ENCODE assay signal across 15 cellular contexts in genomic region chr6:7047966-7048365, GRCh38. TPM values are rescaled to one million over a fixed set of nuclear protein-coding genes. Genes with fewer than 3 reads are reported as not detected.
DNase-seq lines count a peak whose midpoint lies in the region; ATAC-seq, FAIRE-seq and TF ChIP-seq lines count a peak whose summit lies in the region.
"Had no signal": no experiment of that assay in that cellular context is flagged by ENCODE, and none has a peak within 500 bp of the region (broad histone marks: within the 10 kb centered on the region; RNA-seq: fewer than 3 reads in every experiment).

No MANE protein-coding gene starts in this region.

- no peaks in the 10 kb centered on the region for H3K9me3 Mint-ChIP-seq in T-helper 2 cell treated with Interferon-gamma antibody and Interleukin-4, amounts not matched to agents 5 μg/mL and 100 μg/mL, for 36 hours
- no peaks in the 10 kb centered on the region for H3K9me3 Mint-ChIP-seq in activated T-cell treated with anti-CD3 and anti-CD28 coated beads, Interleukin-2, amount 50 U/mL, for 24 hours
- H3K9me3 Mint-ChIP-seq: type B pancreatic cell had no signal

- TF ChIP-seq RAD21 in A549 (conservative IDR thresholded peaks at IDR 0.05 in 1 of 2, IDR thresholded peaks at IDR 0.05 in 1 of 2) = no peak

- H3K4me2 ChIP-seq in A549 = 0 out of 3 replicates have a peak overlapping the region, but pooled peaks have one; percentile 1
- no peak overlapping the region for H3K4me2 ChIP-seq in GM23248 (ENCODE audit: unreplicated experiment)
- no peak overlapping the region for H3K4me2 ChIP-seq in PC-9

- POLR2A ChIA-PET in A549 (lab: Yijun Ruan, JAX) (no interaction called here), PC-9 (lab: Charles Lee; ENCODE audit: unreplicated experiment) (interaction anchor here (0.7 kb wide), 1 partner anchor 113 kb away, joined by 7 read pairs; no protein-coding TSS in a partner anchor)

- H3K27me3 ChIP-seq in GM23248 (replicated peaks; ENCODE audit: insufficient read depth) (no peaks in the 10 kb centered on the region), PC-9 (ENCODE audit: insufficient read depth, low read depth) (no peaks in the 10 kb centered on the region)
- H3K27me3 ChIP-seq: ascending aorta had no signal

- 76% methylated on average over 3 of the region's 3 CpGs for WGBS in A549 (ENCODE audit: missing lambda C conversion rate)
- WGBS in GM23248 (ENCODE audit: low coverage in 1 of 2, low lambda C conversion rate in 2 of 2, missing lambda C conversion rate in 2 of 2), 2 experiments = 83% methylated on average over 3 of the region's 3 CpGs

- H3K36me3 ChIP-seq in GM23248 (ENCODE audit: low read depth) (no peaks in the 10 kb centered on the region), PC-9 (ENCODE audit: low read depth) (no peaks in the 10 kb centered on the region)
- H3K36me3 ChIP-seq: ascending aorta, BE2C had no signal

- no peak for TF ChIP-seq POLR2A in A549 (IDR thresholded peaks at IDR 0.05; ENCODE audit: low read length)
- no peak for TF ChIP-seq POLR2A in erythroblast (IDR thresholded peaks at IDR 0.05; ENCODE audit: low read length)

- H4K20me1 ChIP-seq in GM23248 (ENCODE audit: insufficient read depth) (no peaks in the 10 kb centered on the region), PC-9 (ENCODE audit: insufficient read depth) (no peaks in the 10 kb centered on the region)

- intact Hi-C loops in PC-9 (cut with micrococcal nuclease; ENCODE audit: unreplicated experiment) = no loop called here

- in situ Hi-C loops in GM23248 (cut with MboI) = no loop called here

- no peak overlapping the region for H3K27ac Mint-ChIP-seq in T-helper 2 cell treated with Interferon-gamma antibody and Interleukin-4, amounts not matched to agents 5 μg/mL and 100 μg/mL, for 36 hours
- no peak overlapping the region for H3K27ac Mint-ChIP-seq in activated T-cell treated with anti-CD3 and anti-CD28 coated beads, Interleukin-2, amount 50 U/mL, for 24 hours
- H3K27ac Mint-ChIP-seq: type B pancreatic cell had no signal

- ATAC-seq in A549 = no peak
- ATAC-seq in omental fat pad (ENCODE audit: low FRiP score) = no peak

- H3K9me3 ChIP-seq in A549 = no peaks in the 10 kb centered on the region
- no peaks in the 10 kb centered on the region for H3K9me3 ChIP-seq in GM23248 (ENCODE audit: low read depth)
- no peaks in the 10 kb centered on the region for H3K9me3 ChIP-seq in PC-9 (ENCODE audit: insufficient read depth, low read depth)
- H3K9me3 ChIP-seq: ascending aorta, BE2C had no signal

- peaks cover 2% of the 10 kb centered on the region for H3K4me1 Mint-ChIP-seq in T-helper 2 cell treated with Interferon-gamma antibody and Interleukin-4, amounts not matched to agents 5 μg/mL and 100 μg/mL, for 36 hours (ENCODE audit: low read depth)
- peaks cover 13% of the 10 kb centered on the region for H3K4me1 Mint-ChIP-seq in activated T-cell treated with anti-CD3 and anti-CD28 coated beads, Interleukin-2, amount 50 U/mL, for 24 hours (ENCODE audit: low read depth)

- TF ChIP-seq EP300 in A549 (IDR thresholded peaks at IDR 0.05) = no peak

- DNase-seq in A549 (ENCODE audit: low read depth in 1 of 2, low spot score in 1 of 2) (peak in 1 of 2 experiments; percentile 25), GM23248 (peak; percentile 20), PC-9 (no peak), erythroblast (lab: John Stamatoyannopoulos, UW) (peak; percentile 64 to 79), omental fat pad (ENCODE audit: low spot score) (no peak), RKO (ENCODE audit: low spot score) (no peak)
- no peak for DNase-seq in T-helper 2 cell treated with Interferon-gamma antibody and Interleukin-4, amounts not matched to agents 5 μg/mL and 100 μg/mL, for 36 hours (ENCODE audit: low spot score)
- DNase-seq in activated T-cell treated with anti-CD3 and anti-CD28 coated beads, Interleukin-2, amount 50 U/mL, for 24 hours = no peak
- DNase-seq: activated CD4-positive, alpha-beta T cell treated with anti-CD3 and anti-CD28 coated beads for 48 hours; BE2C; effector memory CD4-positive, alpha-beta T cell; kidney glomerular epithelial cell; stimulated activated CD4-positive, alpha-beta T cell treated with anti-CD3 and anti-CD28 coated beads, Interleukin-1b, Interleukin-23, amount 100 ng/mL, for 48 hours had no signal

- TF ChIP-seq CTCF in A549 (IDR thresholded peaks at IDR 0.05) (no peak), PC-9 (conservative IDR thresholded peaks at IDR 0.05) (no peak), omental fat pad (IDR thresholded peaks at IDR 0.05) (no peak)

- no peaks in the 10 kb centered on the region for H3K9me2 ChIP-seq in GM23248 (ENCODE audit: insufficient read depth)
- no peaks in the 10 kb centered on the region for H3K9me2 ChIP-seq in PC-9 (ENCODE audit: insufficient read depth)

- H3K27me3 Mint-ChIP-seq in T-helper 2 cell treated with Interferon-gamma antibody and Interleukin-4, amounts not matched to agents 5 μg/mL and 100 μg/mL, for 36 hours (ENCODE audit: low read depth) = peaks cover 54% of the 10 kb centered on the region
- peaks cover 15% of the 10 kb centered on the region for H3K27me3 Mint-ChIP-seq in activated T-cell treated with anti-CD3 and anti-CD28 coated beads, Interleukin-2, amount 50 U/mL, for 24 hours

- CTCF ChIA-PET in A549 (lab: Yijun Ruan, JAX) (interaction anchor here (0.6 kb wide), 1 partner anchor 186 kb away, joined by 3 read pairs; no protein-coding TSS in a partner anchor), PC-9 (lab: Charles Lee) (interaction anchor here (0.6 to 0.7 kb wide), 2 partner anchors 58 to 239 kb away, joined by 5 to 6 read pairs; no protein-coding TSS in a partner anchor)

- H3K9ac ChIP-seq in GM23248 = no peak overlapping the region

- no peak for FAIRE-seq in A549 (lab: Jason Lieb, UNC)

- H3K36me3 Mint-ChIP-seq in T-helper 2 cell treated with Interferon-gamma antibody and Interleukin-4, amounts not matched to agents 5 μg/mL and 100 μg/mL, for 36 hours (ENCODE audit: low read depth) = no peaks in the 10 kb centered on the region
- H3K36me3 Mint-ChIP-seq in activated T-cell treated with anti-CD3 and anti-CD28 coated beads, Interleukin-2, amount 50 U/mL, for 24 hours (ENCODE audit: low read depth) = no peaks in the 10 kb centered on the region
- H3K36me3 Mint-ChIP-seq: type B pancreatic cell had no signal

- H3K79me2 ChIP-seq in GM23248 (ENCODE audit: insufficient read depth) = no peaks in the 10 kb centered on the region
- no peaks in the 10 kb centered on the region for H3K79me2 ChIP-seq in PC-9 (ENCODE audit: low read depth)

- H3F3A ChIP-seq in GM23248 (ENCODE audit: insufficient read depth) (peaks cover 5% of the 10 kb centered on the region), PC-9 (ENCODE audit: insufficient read depth, low read depth) (peaks cover 16% of the 10 kb centered on the region)

- H3K4me1 ChIP-seq in A549 (peaks cover 15% of the 10 kb centered on the region), GM23248 (ENCODE audit: insufficient read depth) (no peaks in the 10 kb centered on the region), PC-9 (replicated peaks; ENCODE audit: insufficient read depth) (peaks cover 22% of the 10 kb centered on the region)
- H3K4me1 ChIP-seq: BE2C had no signal

- H3K4me3 Mint-ChIP-seq in T-helper 2 cell treated with Interferon-gamma antibody and Interleukin-4, amounts not matched to agents 5 μg/mL and 100 μg/mL, for 36 hours = no peak overlapping the region
- no peak overlapping the region for H3K4me3 Mint-ChIP-seq in activated T-cell treated with anti-CD3 and anti-CD28 coated beads, Interleukin-2, amount 50 U/mL, for 24 hours
- H3K4me3 Mint-ChIP-seq: type B pancreatic cell had no signal

- H3K4me3 ChIP-seq in A549 = no peak overlapping the region
- H3K4me3 ChIP-seq in GM23248 = no peak overlapping the region
- no peak overlapping the region for H3K4me3 ChIP-seq in PC-9
- H3K4me3 ChIP-seq: ascending aorta had no signal

- no TSS peak for BruUV-seq in PC-9 (replicated peaks; lab: Mats Ljungman, UMichigan)

- peak overlapping the region; percentile 47 to 70; a peak in 4 of 6 replicates for H3K27ac ChIP-seq in A549
- H3K27ac ChIP-seq in GM23248 = no peak overlapping the region
- peak overlapping the region; percentile 22 for H3K27ac ChIP-seq in PC-9
- H3K27ac ChIP-seq: ascending aorta had no signal

- H2AFZ ChIP-seq in GM23248 = peak overlapping the region; percentile 45; the same call in 1 of the 2 replicates
- no peak overlapping the region for H2AFZ ChIP-seq in PC-9

TF ChIP-seq in A549, 52 proteins besides CTCF, POLR2A, EP300 and RAD21:
- TF ChIP-seq TP53 (CRISPR knock-in tag; IDR thresholded peaks at IDR 0.05) (no peak), MAFK (IDR thresholded peaks at IDR 0.05; ENCODE audit: partially characterized antibody) (peak; percentile 57), NFE2L2 (conservative IDR thresholded peaks at IDR 0.05; ENCODE audit: low read length) (0 out of 2 replicates have a peak, but pooled peaks have one; percentile 6)

RNA-seq across cellular contexts. Expression of gene RREB1, which starts 59.8 kb away (rescaled TPM):
- polyA plus RNA-seq in A549 (2011; rRNA removed) = 2.2 and 4.8 TPM in 2 replicates
- polyA plus RNA-seq in A549 (2012; cell fraction: cytosol; rRNA removed) = 1.5 and 2.1 TPM in 2 replicates
- polyA plus RNA-seq in A549 (2012; cell fraction: nucleus; rRNA removed) = 6.1 and 6.8 TPM in 2 replicates
- polyA plus RNA-seq in A549 (2017; fragmentation: RNase III; extraction: RNeasy Plus Mini Kit Qiagen cat#74134 plus additional on column Dnase treatment) = 4.6 to 5.0 TPM (median 4.8 TPM) in 3 replicates
- polyA minus RNA-seq in A549 (2011; rRNA and poly(A)+ RNA removed) = 30.5 and 38.8 TPM in 2 replicates
- 9.4 and 12.4 TPM in 2 replicates for total RNA-seq in GM23248 (2014; rRNA removed; shearing (Covaris generic))
- polyA plus RNA-seq in GM23248 (2016; fragmentation: Nextera tagmentation; extraction: Ambion mirVana) = 6.4 and 7.5 TPM in 2 replicates
- 29.2 and 38.4 TPM in 2 replicates for total RNA-seq in PC-9 (2021)
- total RNA-seq in omental fat pad = 10 to 100 TPM; 24.9 to 48.1 (median 40.6) TPM

Comparison
In these comparisons a context has a peak if more than half of its experiments do, and no peak if none do; other contexts are left out.
1. DNase-seq: peak in GM23248 (single experiment) and erythroblast (2 of 2); none in PC-9 (0 of 2), T-helper 2 cell treated with Interferon-gamma antibody and Interleukin-4, amounts not matched to agents 5 μg/mL and 100 μg/mL, for 36 hours (single experiment), omental fat pad (single experiment), activated T-cell treated with anti-CD3 and anti-CD28 coated beads, Interleukin-2, amount 50 U/mL, for 24 hours (single experiment) and RKO (single experiment).